In genomic region chr2:157182204-157182709, GRCh38 we compare ENCODE assay signal across 1 cellular context.
TF ChIP-seq lines count a peak whose summit lies in the region.

No MANE protein-coding gene starts in this region.

TF ChIP-seq in K562, 482 proteins besides CTCF, POLR2A, EP300 and RAD21 (continued from another document):
- TF ChIP-seq ATF3 (IDR thresholded peaks at IDR 0.05), result peak; percentile 91
- 0 out of 2 replicates have a peak, but pooled peaks have one; percentile 63 for TF ChIP-seq ATF3 (CRISPR knock-in tag; conservative IDR thresholded peaks at IDR 0.05)
- peak in 1 of 2 experiments; percentile 60; a peak in 1 of 4 replicates for TF ChIP-seq MAZ (CRISPR knock-in tag; conservative IDR thresholded peaks at IDR 0.05 in 1 of 2, IDR thresholded peaks at IDR 0.05 in 1 of 2)
- no peak for TF ChIP-seq SIN3A (IDR thresholded peaks at IDR 0.05; ENCODE audit: borderline replicate concordance in 2 of 2, control insufficient read depth in 1 of 2, low read depth in 2 of 2, low read length in 2 of 2)
- peak; percentile 67; the same call in 1 of the 2 replicates for TF ChIP-seq NCOR1 (IDR thresholded peaks at IDR 0.05)
- peak; percentile 53 for TF ChIP-seq CTBP1 (IDR thresholded peaks at IDR 0.05; ENCODE audit: borderline replicate concordance)
- 0 out of 2 replicates have a peak, but pooled peaks have one; percentile 24 for TF ChIP-seq ZBTB2 (IDR thresholded peaks at IDR 0.05)
- TF ChIP-seq EHMT2 (IDR thresholded peaks at IDR 0.05), result peak; percentile 76
- peak; percentile 82 for TF ChIP-seq HNRNPLL (IDR thresholded peaks at IDR 0.05; ENCODE audit: low read depth, low read length, poor library complexity, severe bottlenecking)
- peak; percentile 83 for TF ChIP-seq L3MBTL2 (IDR thresholded peaks at IDR 0.05)
- TF ChIP-seq SMARCC2 (IDR thresholded peaks at IDR 0.05; ENCODE audit: low read depth), result peak; percentile 83
- TF ChIP-seq NR4A1 (CRISPR knock-in tag; IDR thresholded peaks at IDR 0.05), result no peak
- peak; percentile 78 for TF ChIP-seq NR4A1 (tag; IDR thresholded peaks at IDR 0.05)
- peak in 1 of 2 experiments; percentile 68 for TF ChIP-seq E2F6 (IDR thresholded peaks at IDR 0.05; ENCODE audit: borderline replicate concordance in 1 of 2, extremely low read depth in 1 of 2, insufficient read depth in 1 of 2, insufficient read length in 1 of 2, low read depth in 1 of 2, low read length in 1 of 2, poor library complexity in 1 of 2, severe bottlenecking in 1 of 2)
- peak; percentile 44 for TF ChIP-seq ASH1L (IDR thresholded peaks at IDR 0.05; ENCODE audit: borderline replicate concordance, low read depth, partially characterized antibody)
